ENCODE assay signal across 12 cellular contexts in genomic region chr7:27189560-27190283, GRCh38. TPM values are rescaled to one million over a fixed set of nuclear protein-coding genes. Genes with fewer than 3 reads are reported as not detected.
DNase-seq lines count a peak whose midpoint lies in the region; ATAC-seq and TF ChIP-seq lines count a peak whose summit lies in the region.
"Had no signal": no experiment of that assay in that cellular context is flagged by ENCODE, and none has a peak within 500 bp of the region (broad histone marks: within the 10 kb centered on the region; RNA-seq: fewer than 3 reads in every experiment).

No MANE protein-coding gene starts in this region.

- H3K79me2 ChIP-seq in MM.1S (ENCODE audit: low read length) = no peaks in the 10 kb centered on the region

- H3F3A ChIP-seq in MM.1S (ENCODE audit: insufficient read depth, low read length) = no peaks in the 10 kb centered on the region

- ATAC-seq in stimulated activated naive CD8-positive, alpha-beta T cell treated with anti-CD3 and anti-CD28 coated beads, Interleukin-15, Interleukin-2, amounts not matched to agents 100 U/mL and 50 U/mL, for 24 hours = no peak
- no peak for ATAC-seq in central memory CD8-positive, alpha-beta T cell (replicated peaks; ENCODE audit: extremely low read depth, poor library complexity, severe bottlenecking)
- no peak for ATAC-seq in natural killer cell treated with Interleukin-12 subunit alpha and Interleukin-12 subunit beta and Interleukin-15 and Interleukin-18, amount 100 ng/mL, for 72 hours

- H3K9me2 ChIP-seq in MM.1S (replicated peaks; ENCODE audit: insufficient read depth, low read length) = no peaks in the 10 kb centered on the region

- H3K4me1 ChIP-seq in tibial nerve (peaks cover 0 to 57% (median 34%) of the 10 kb centered on the region in 4 donors), MM.1S (ENCODE audit: low read length) (no peaks in the 10 kb centered on the region)

- H2AFZ ChIP-seq in MM.1S (ENCODE audit: low read length) = no peak overlapping the region

- H3K9me3 ChIP-seq in tibial nerve (no peaks in the 10 kb centered on the region), MM.1S (replicated peaks; ENCODE audit: insufficient read depth, low read length) (no peaks in the 10 kb centered on the region)

- H3K36me3 Mint-ChIP-seq in stimulated activated naive CD8-positive, alpha-beta T cell treated with anti-CD3 and anti-CD28 coated beads, Interleukin-15, Interleukin-2, amounts not matched to agents 100 ng/mL and 50 ng/mL, for 24 hours (ENCODE audit: low read depth) = no peaks in the 10 kb centered on the region
- H3K36me3 Mint-ChIP-seq in central memory CD8-positive, alpha-beta T cell (ENCODE audit: insufficient read depth) = peaks cover 18% of the 10 kb centered on the region
- H3K36me3 Mint-ChIP-seq in natural killer cell treated with Interleukin-12 subunit alpha and Interleukin-12 subunit beta and Interleukin-15 and Interleukin-18, amount 100 ng/mL, for 72 hours = no peaks in the 10 kb centered on the region

- no peak for TF ChIP-seq POLR2A in tibial nerve (IDR thresholded peaks at IDR 0.05)

- H3K4me3 ChIP-seq in tibial nerve (no peak overlapping the region), MM.1S (ENCODE audit: low read length) (no peak overlapping the region), H7 (ENCODE audit: insufficient read depth, low read depth, low read length) (no peak overlapping the region)

- peaks cover 93% of the 10 kb centered on the region for H3K27me3 Mint-ChIP-seq in stimulated activated naive CD8-positive, alpha-beta T cell treated with anti-CD3 and anti-CD28 coated beads, Interleukin-15, Interleukin-2, amounts not matched to agents 100 ng/mL and 50 ng/mL, for 24 hours
- peaks cover 96% of the 10 kb centered on the region for H3K27me3 Mint-ChIP-seq in central memory CD8-positive, alpha-beta T cell
- H3K27me3 Mint-ChIP-seq in natural killer cell treated with Interleukin-12 subunit alpha and Interleukin-12 subunit beta and Interleukin-15 and Interleukin-18, amount 100 ng/mL, for 72 hours = peaks cover 61 to 85% of the 10 kb centered on the region in 2 donors

- no peak overlapping the region for H3K4me2 ChIP-seq in MM.1S (ENCODE audit: low read depth, low read length)

- H3K27ac ChIP-seq in tibial nerve (peak overlapping the region in 2 of 4 donors; percentile 54 to 87), MM.1S (ENCODE audit: low read length) (no peak overlapping the region)
- H3K27ac ChIP-seq: BLaER1 treated with 17β-estradiol and CSF1 and Interleukin-3, amounts not matched to agents 10 nM and 100 nM had no signal

- H3K36me3 ChIP-seq in tibial nerve = no peaks in the 10 kb centered on the region
- no peaks in the 10 kb centered on the region for H3K36me3 ChIP-seq in MM.1S (replicated peaks; ENCODE audit: insufficient read depth, low read length)
- H3K36me3 ChIP-seq in H7 (replicated peaks; ENCODE audit: control insufficient read depth, insufficient read depth, low read length) = no peaks in the 10 kb centered on the region
- H3K36me3 ChIP-seq: BLaER1 treated with 17β-estradiol and CSF1 and Interleukin-3, amounts not matched to agents 10 nM and 100 nM had no signal

- DNase-seq in stimulated activated naive CD8-positive, alpha-beta T cell treated with anti-CD3 and anti-CD28 coated beads, Interleukin-15, Interleukin-2, amounts not matched to agents 100 U/mL and 50 U/mL, for 24 hours = no peak
- DNase-seq in central memory CD8-positive, alpha-beta T cell (ENCODE audit: low spot score in 2 of 2) = no peak
- DNase-seq in natural killer cell treated with Interleukin-12 subunit alpha and Interleukin-12 subunit beta and Interleukin-15 and Interleukin-18, amount 100 ng/mL, for 72 hours (ENCODE audit: low spot score) = no peak
- no peak for DNase-seq in NOMO-1 treated with DMSO at 0.1 percent for 48 hours (lab: John Stamatoyannopoulos, UW; ENCODE audit: unreplicated experiment)
- DNase-seq in tibial nerve (ENCODE audit: low spot score in 2 of 2) = no peak
- DNase-seq in MM.1S = no peak
- DNase-seq in H7 = no peak
- DNase-seq: activated CD4-positive, alpha-beta T cell treated with anti-CD3 and anti-CD28 coated beads, Interleukin-2, amount 50 U/mL, for 48 hours; SIG-M5 had no signal

- H3K9me3 Mint-ChIP-seq in stimulated activated naive CD8-positive, alpha-beta T cell treated with anti-CD3 and anti-CD28 coated beads, Interleukin-15, Interleukin-2, amounts not matched to agents 100 ng/mL and 50 ng/mL, for 24 hours = no peaks in the 10 kb centered on the region
- H3K9me3 Mint-ChIP-seq in central memory CD8-positive, alpha-beta T cell = no peaks in the 10 kb centered on the region
- H3K9me3 Mint-ChIP-seq in natural killer cell treated with Interleukin-12 subunit alpha and Interleukin-12 subunit beta and Interleukin-15 and Interleukin-18, amount 100 ng/mL, for 72 hours = no peaks in the 10 kb centered on the region

- H3K4me1 Mint-ChIP-seq in stimulated activated naive CD8-positive, alpha-beta T cell treated with anti-CD3 and anti-CD28 coated beads, Interleukin-15, Interleukin-2, amounts not matched to agents 100 ng/mL and 50 ng/mL, for 24 hours (ENCODE audit: low read depth) = peaks cover 46% of the 10 kb centered on the region
- peaks cover 46% of the 10 kb centered on the region for H3K4me1 Mint-ChIP-seq in central memory CD8-positive, alpha-beta T cell
- peaks cover 32 to 37% of the 10 kb centered on the region in 2 donors for H3K4me1 Mint-ChIP-seq in natural killer cell treated with Interleukin-12 subunit alpha and Interleukin-12 subunit beta and Interleukin-15 and Interleukin-18, amount 100 ng/mL, for 72 hours (ENCODE audit: low read depth in 2 of 2)

- no peak overlapping the region for H3K27ac Mint-ChIP-seq in stimulated activated naive CD8-positive, alpha-beta T cell treated with anti-CD3 and anti-CD28 coated beads, Interleukin-15, Interleukin-2, amounts not matched to agents 100 ng/mL and 50 ng/mL, for 24 hours
- H3K27ac Mint-ChIP-seq in central memory CD8-positive, alpha-beta T cell (ENCODE audit: low read depth) = no peak overlapping the region
- H3K27ac Mint-ChIP-seq in natural killer cell treated with Interleukin-12 subunit alpha and Interleukin-12 subunit beta and Interleukin-15 and Interleukin-18, amount 100 ng/mL, for 72 hours = no peak overlapping the region

- peak overlapping the region; percentile 6 for H3K4me3 Mint-ChIP-seq in stimulated activated naive CD8-positive, alpha-beta T cell treated with anti-CD3 and anti-CD28 coated beads, Interleukin-15, Interleukin-2, amounts not matched to agents 100 ng/mL and 50 ng/mL, for 24 hours
- peak overlapping the region; percentile 71 for H3K4me3 Mint-ChIP-seq in central memory CD8-positive, alpha-beta T cell
- H3K4me3 Mint-ChIP-seq in natural killer cell treated with Interleukin-12 subunit alpha and Interleukin-12 subunit beta and Interleukin-15 and Interleukin-18, amount 100 ng/mL, for 72 hours = peak overlapping the region; percentile 18

- TF ChIP-seq CTCF in tibial nerve (IDR thresholded peaks at IDR 0.05) (no peak), MM.1S (IDR thresholded peaks at IDR 0.05; ENCODE audit: low read length) (no peak)

- H4K20me1 ChIP-seq in MM.1S (ENCODE audit: insufficient read depth, low read length) = no peaks in the 10 kb centered on the region

- H3K27me3 ChIP-seq in tibial nerve (peaks cover 0 to 97% of the 10 kb centered on the region in 2 donors), MM.1S (replicated peaks; ENCODE audit: insufficient read depth, low read length) (peaks cover 97% of the 10 kb centered on the region), H7 (ENCODE audit: control insufficient read depth, insufficient read depth, low read length) (peaks cover 100% of the 10 kb centered on the region)

- 53 to 71% methylated on average over 4 of the region's 4 CpGs for WGBS in tibial nerve, 2 donors

- TF ChIP-seq EP300 in tibial nerve (IDR thresholded peaks at IDR 0.05) = no peak

- no peak overlapping the region for H3K9ac ChIP-seq in MM.1S (ENCODE audit: low read length)
- H3K9ac ChIP-seq: BLaER1 treated with 17β-estradiol and CSF1 and Interleukin-3, amounts not matched to agents 10 nM and 100 nM had no signal

RNA-seq across cellular contexts. Expression of gene HOXA11, which starts 4.7 kb away (rescaled TPM):
- under 1 TPM; 0.20 to 0.76 TPM for total RNA-seq in natural killer cell treated with Interleukin-12 subunit alpha and Interleukin-12 subunit beta and Interleukin-15 and Interleukin-18, amount 100 ng/mL, for 72 hours
- total RNA-seq in tibial nerve = 10 to 100 TPM in 2 of 4 donors, 1 to 10 TPM in 2; 5.0 to 13.2 (median 9.5) TPM
- total RNA-seq in H7 (2014; rRNA removed; shearing (Covaris generic)) = not detected in 2 replicates
- total RNA-seq: astrocyte had no signal

RNA-seq across cellular contexts. Expression of gene HOXA13, which starts 10.2 kb away (rescaled TPM):
- total RNA-seq in natural killer cell treated with Interleukin-12 subunit alpha and Interleukin-12 subunit beta and Interleukin-15 and Interleukin-18, amount 100 ng/mL, for 72 hours = not detected
- total RNA-seq in tibial nerve = 1 to 10 TPM in 1 of 4 donors, under 1 TPM in 3; 0.63 to 1.5 (median 0.72) TPM
- total RNA-seq in H7 (2014; rRNA removed; shearing (Covaris generic)) = not detected in 2 replicates
- total RNA-seq: astrocyte had no signal

RNA-seq across cellular contexts. Expression of gene HOXA10, which starts 15.6 kb away (rescaled TPM):
- 1 to 10 TPM in 1 of 2 donors, under 1 TPM in 1; 0.88 to 1.3 TPM for total RNA-seq in natural killer cell treated with Interleukin-12 subunit alpha and Interleukin-12 subunit beta and Interleukin-15 and Interleukin-18, amount 100 ng/mL, for 72 hours
- 10 to 100 TPM; 19.0 to 34.1 (median 24.9) TPM for total RNA-seq in tibial nerve
- total RNA-seq in H7 (2014; rRNA removed; shearing (Covaris generic)) = not detected in 2 replicates
- total RNA-seq: astrocyte had no signal

RNA-seq across cellular contexts. Expression of gene HOXA9, which starts 24.4 kb away (rescaled TPM):
- 1 to 10 TPM in 1 of 2 donors, not detected in 1; 2.4 TPM for total RNA-seq in natural killer cell treated with Interleukin-12 subunit alpha and Interleukin-12 subunit beta and Interleukin-15 and Interleukin-18, amount 100 ng/mL, for 72 hours
- 10 to 100 TPM; 10.5 to 13.8 (median 12.7) TPM for total RNA-seq in tibial nerve
- not detected in 2 replicates for total RNA-seq in H7 (2014; rRNA removed; shearing (Covaris generic))
- total RNA-seq: astrocyte had no signal

RNA-seq across cellular contexts. Expression of gene HOXA7, which starts 33.2 kb away (rescaled TPM):
- total RNA-seq in natural killer cell treated with Interleukin-12 subunit alpha and Interleukin-12 subunit beta and Interleukin-15 and Interleukin-18, amount 100 ng/mL, for 72 hours = under 1 TPM in 1 of 2 donors, not detected in 1; 0.20 TPM
- 10 to 100 TPM in 2 of 4 donors, 1 to 10 TPM in 2; 8.7 to 16.9 (median 11.3) TPM for total RNA-seq in tibial nerve
- not detected in 2 replicates for total RNA-seq in H7 (2014; rRNA removed; shearing (Covaris generic))
- total RNA-seq: astrocyte had no signal

Comparison
In these comparisons a context has a peak if more than half of its experiments do, and no peak if none do; other contexts are left out.
1. H3K4me3 Mint-ChIP-seq: peak in every context shown above with its lines; median percentile 71 in central memory CD8-positive, alpha-beta T cell; 18 in natural killer cell treated with Interleukin-12 subunit alpha and Interleukin-12 subunit beta and Interleukin-15 and Interleukin-18, amount 100 ng/mL, for 72 hours; 6 in stimulated activated naive CD8-positive, alpha-beta T cell treated with anti-CD3 and anti-CD28 coated beads, Interleukin-15, Interleukin-2, amounts not matched to agents 100 ng/mL and 50 ng/mL, for 24 hours.
2. RNA of gene HOXA10, which starts 15.6 kb away (total RNA-seq): 19.0 to 34.1 TPM in tibial nerve; 0.88 to 1.3 TPM in natural killer cell treated with Interleukin-12 subunit alpha and Interleukin-12 subunit beta and Interleukin-15 and Interleukin-18, amount 100 ng/mL, for 72 hours and not detected in H7; every median in the first group is over 4 times any median in the second.